ENCODE assay signal across 15 cellular contexts in the genomic region with DNA sequence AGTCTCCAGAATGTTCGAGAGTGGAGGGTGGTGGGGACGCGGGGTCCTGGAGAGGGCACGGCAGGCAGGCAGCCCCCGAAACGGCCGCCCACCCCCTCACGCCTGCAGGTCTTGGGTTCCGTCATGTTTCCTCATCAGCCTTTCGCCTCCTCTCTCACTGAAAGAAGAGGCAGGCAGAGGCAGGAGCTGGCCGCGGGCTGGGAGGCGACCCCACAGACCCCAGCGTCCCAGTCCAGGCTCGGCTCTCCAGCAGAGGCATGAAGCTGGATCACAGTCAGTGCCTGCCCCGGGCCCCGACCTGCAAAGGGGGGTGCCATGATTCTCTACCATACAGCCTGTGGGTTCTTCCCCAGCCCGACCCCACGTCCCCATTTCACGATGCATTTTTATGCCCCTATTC. TPM values are rescaled to one million over a fixed set of nuclear protein-coding genes. Genes with fewer than 3 reads are reported as not detected.
DNase-seq lines count a peak whose midpoint lies in the region; ATAC-seq lines count a peak whose summit lies in the region.
"Had no signal": no experiment of that assay in that cellular context is flagged by ENCODE, and none has a peak within 500 bp of the region (broad histone marks: within the 10 kb centered on the region; RNA-seq: fewer than 3 reads in every experiment).

No MANE protein-coding gene starts in this region.

- in situ Hi-C loops in ACHN (cut with HindIII; ENCODE audit: low pct_ligation_motif_present, low pct_unique_long_range_greater_than_20kb, low sequenced_read_pairs): no loop called here

- H3K9me3 ChIP-seq in neuronal stem cell (replicated peaks in 1 of 2; ENCODE audit: control insufficient read depth in 2 of 2, insufficient read depth in 1 of 2, low read depth in 1 of 2, low read length in 2 of 2): peaks cover 5% of the 10 kb centered on the region in 2 donors

- H3K4me1 ChIP-seq in neuronal stem cell (ENCODE audit: control insufficient read depth in 2 of 2, insufficient read depth in 1 of 2, low read depth in 1 of 2, low read length in 2 of 2): no peaks in the 10 kb centered on the region

- no peak overlapping the region for H2BK120ac ChIP-seq in neuronal stem cell (ENCODE audit: low read depth, low read length)

- no peak for ATAC-seq in Right ventricle myocardium superior (ENCODE audit: poor library complexity)
- ATAC-seq: CD8-positive, alpha-beta T cell; HCT116 had no signal

- no peak overlapping the region for H2BK12ac ChIP-seq in neuronal stem cell (ENCODE audit: low read length)

- H3K27me3 ChIP-seq in neuronal stem cell (ENCODE audit: control insufficient read depth in 3 of 3, insufficient read depth in 3 of 3, low read depth in 1 of 3, low read length in 3 of 3): peaks cover 0 to 52% (median 0%) of the 10 kb centered on the region in 3 experiments

- no peak overlapping the region for H3K4me2 ChIP-seq in neuronal stem cell (ENCODE audit: insufficient read depth, low read length, poor library complexity, severe bottlenecking)

- H3K23ac ChIP-seq in neuronal stem cell (ENCODE audit: low read depth, low read length, poor library complexity): no peak overlapping the region

- H3K36me3 ChIP-seq in neuronal stem cell (replicated peaks in 1 of 2; ENCODE audit: control insufficient read depth in 2 of 2, insufficient read depth in 2 of 2, low read length in 2 of 2): no peaks in the 10 kb centered on the region

- peak overlapping the region; percentile 1 for H3K14ac ChIP-seq in neuronal stem cell (ENCODE audit: low read length)

- H3K27ac ChIP-seq in angular gyrus (ENCODE audit: low read depth, low read length) (peak overlapping the region; percentile 85), neuronal stem cell (replicated peaks; ENCODE audit: low read length) (no peak overlapping the region)
- H3K27ac ChIP-seq: GM23248 had no signal

- H3K4ac ChIP-seq in neuronal stem cell (ENCODE audit: low read length): no peak overlapping the region

- no peak overlapping the region for H2AFZ ChIP-seq in neuronal stem cell (ENCODE audit: low read length)
- H2AFZ ChIP-seq: GM23248 had no signal

- H3K9ac ChIP-seq in neuronal stem cell (ENCODE audit: low read depth, low read length, poor library complexity): peak overlapping the region; percentile 0
- H3K9ac ChIP-seq: GM23248 had no signal

- no peaks in the 10 kb centered on the region for H3K79me1 ChIP-seq in neuronal stem cell (ENCODE audit: low read depth, low read length)

- H2BK5ac ChIP-seq in neuronal stem cell (ENCODE audit: low read length): no peak overlapping the region

- no peak overlapping the region for H4K8ac ChIP-seq in neuronal stem cell (ENCODE audit: low read depth, low read length)

- no CpG with 5 or more reads among the region's 20 CpGs for WGBS in neuronal stem cell (ENCODE audit: extremely low coverage in 2 of 2, insufficient read length in 2 of 2, insufficient replicate concordance in 1 of 2), 2 donors

- intact Hi-C loops in Right ventricle myocardium superior (cut with DNase I) (no loop called here), cardiac septum (cut with DNase I) (no loop called here)

- no peak overlapping the region for H4K91ac ChIP-seq in neuronal stem cell (ENCODE audit: low read depth, low read length, poor library complexity)

- H3K4me3 ChIP-seq in neuronal stem cell (ENCODE audit: low read length in 2 of 2): no peak overlapping the region
- H3K4me3 ChIP-seq: GM23248 had no signal

- no peak overlapping the region for H2BK15ac ChIP-seq in neuronal stem cell (ENCODE audit: low read length)

- H3K18ac ChIP-seq in neuronal stem cell (ENCODE audit: low read length): peak overlapping the region; percentile 28

- DNase-seq in Right ventricle myocardium superior (peak; percentile 33), cardiac septum (ENCODE audit: low spot score) (no peak), neuronal stem cell (ENCODE audit: low spot score) (no peak), NCI-H2029 (lab: John Stamatoyannopoulos, UW) (no peak), ACHN (no peak), nucleus accumbens (lab: John Stamatoyannopoulos, UW) (no peak)
- DNase-seq: CD8-positive, alpha-beta T cell; COR-L47; DMS153; DMS79 treated with DMSO at 0.1 percent for 48 hours; EL; GM23248 had no signal

- H2AK5ac ChIP-seq in neuronal stem cell (ENCODE audit: low read depth, low read length): no peak overlapping the region

RNA-seq across cellular contexts. Expression of a gene that starts 13.4 kb away (rescaled TPM):
- total RNA-seq in Right ventricle myocardium superior (not detected), cardiac septum (not detected)
- 0.13 TPM for polyA plus RNA-seq in neuronal stem cell (2013, experiment 1 of 2)
- 0.14 TPM for polyA plus RNA-seq in neuronal stem cell (2013, experiment 2 of 2)
- total RNA-seq: CD8-positive, alpha-beta T cell had no signal
- polyA plus RNA-seq: CD14-positive monocyte had no signal
